ENCODE assay signal across 8 cellular contexts in genomic region chr3:151305081-151305777, GRCh38. TPM values are rescaled to one million over a fixed set of nuclear protein-coding genes. Genes with fewer than 3 reads are reported as not detected.
DNase-seq lines count a peak whose midpoint lies in the region; ATAC-seq and TF ChIP-seq lines count a peak whose summit lies in the region.

No MANE protein-coding gene starts in this region.

- no peak overlapping the region for H3K4me3 ChIP-seq in GM23338
- H3K4me3 ChIP-seq in RWPE2 (ENCODE audit: severe bottlenecking), result peak overlapping the region; percentile 4
- no peak overlapping the region for H3K4me3 ChIP-seq in neuronal stem cell (ENCODE audit: low read length in 2 of 2)

- no peaks in the 10 kb centered on the region for H3K79me1 ChIP-seq in neuronal stem cell (ENCODE audit: low read depth, low read length)

- H4K91ac ChIP-seq in neuronal stem cell (ENCODE audit: low read depth, low read length, poor library complexity), result no peak overlapping the region

- H4K20me1 ChIP-seq in GM23338 (replicated peaks; ENCODE audit: insufficient read depth), result no peaks in the 10 kb centered on the region

- no CpG with 5 or more reads among the region's 7 CpGs for WGBS in neuronal stem cell (ENCODE audit: extremely low coverage in 2 of 2, insufficient read length in 2 of 2, insufficient replicate concordance in 1 of 2), 2 donors

- no peaks in the 10 kb centered on the region for H3K36me3 Mint-ChIP-seq in GM23338 (ENCODE audit: low read depth)

- no peaks in the 10 kb centered on the region for H3K9me3 Mint-ChIP-seq in GM23338

- H3K4me2 ChIP-seq in GM23338 (0 out of 2 replicates have a peak overlapping the region, but pooled peaks have one; percentile 5), neuronal stem cell (ENCODE audit: insufficient read depth, low read length, poor library complexity, severe bottlenecking) (no peak overlapping the region)

- TF ChIP-seq CTCF in GM23338 (conservative IDR thresholded peaks at IDR 0.05; ENCODE audit: low read depth in 2 of 2) (peak in 1 of 2 experiments; percentile 53; a peak in 2 of 4 replicates), RWPE2 (IDR thresholded peaks at IDR 0.05; ENCODE audit: poor library complexity, severe bottlenecking) (peak; percentile 29)

- H2AK5ac ChIP-seq in neuronal stem cell (ENCODE audit: low read depth, low read length), result no peak overlapping the region

- H3K9me2 ChIP-seq in GM23338 (ENCODE audit: insufficient read depth), result no peaks in the 10 kb centered on the region

- H3K9ac ChIP-seq in neuronal stem cell (ENCODE audit: low read depth, low read length, poor library complexity), result peak overlapping the region; percentile 25

- no peaks in the 10 kb centered on the region for H3K79me2 ChIP-seq in GM23338 (replicated peaks; ENCODE audit: insufficient read depth)

- no peaks in the 10 kb centered on the region for H3K27me3 ChIP-seq in GM23338 (ENCODE audit: insufficient read depth)
- no peaks in the 10 kb centered on the region for H3K27me3 ChIP-seq in RWPE2 (ENCODE audit: insufficient read depth, poor library complexity, severe bottlenecking)
- H3K27me3 ChIP-seq in neuronal stem cell (ENCODE audit: control insufficient read depth in 3 of 3, insufficient read depth in 3 of 3, low read depth in 1 of 3, low read length in 3 of 3), result no peaks in the 10 kb centered on the region

- no peak overlapping the region for H3K23ac ChIP-seq in neuronal stem cell (ENCODE audit: low read depth, low read length, poor library complexity)

- H3K4me1 Mint-ChIP-seq in GM23338, result peaks cover 60% of the 10 kb centered on the region

- no peaks in the 10 kb centered on the region for H3K9me3 ChIP-seq in RWPE2 (ENCODE audit: severe bottlenecking)
- H3K9me3 ChIP-seq in neuronal stem cell (replicated peaks in 1 of 2; ENCODE audit: control insufficient read depth in 2 of 2, insufficient read depth in 1 of 2, low read depth in 1 of 2, low read length in 2 of 2), result no peaks in the 10 kb centered on the region

- no peak overlapping the region for H2BK120ac ChIP-seq in neuronal stem cell (ENCODE audit: low read depth, low read length)

- H2BK12ac ChIP-seq in neuronal stem cell (ENCODE audit: low read length), result no peak overlapping the region

- peak overlapping the region; percentile 72; the same call in 1 of the 2 replicates for H3K27ac Mint-ChIP-seq in GM23338

- H3K18ac ChIP-seq in neuronal stem cell (ENCODE audit: low read length), result peak overlapping the region; percentile 46

- peak; percentile 92 for ATAC-seq in GM23338
- peak; percentile 78 for ATAC-seq in RWPE2 (ENCODE audit: low read depth)
- ATAC-seq in GM21723 (IDR thresholded peaks at IDR 0.05; ENCODE audit: unreplicated experiment), result no peak

- no peaks in the 10 kb centered on the region for H3F3A ChIP-seq in GM23338 (replicated peaks; ENCODE audit: low read depth)

- peak; percentile 93 for DNase-seq in GM23338 (ENCODE audit: low spot score)
- peak; percentile 92 for DNase-seq in RWPE2 (ENCODE audit: low spot score)
- peak; percentile 38 for DNase-seq in epidermal melanocyte (ENCODE audit: insufficient read length, low spot score)
- no peak for DNase-seq in neuronal stem cell (ENCODE audit: low spot score)
- no peak for DNase-seq in Kasumi-1 (lab: John Stamatoyannopoulos, UW)
- DNase-seq in cerebellar nuclear complex (lab: John Stamatoyannopoulos, UW), result no peak
- DNase-seq in NCI-H748 (lab: John Stamatoyannopoulos, UW; ENCODE audit: unreplicated experiment), result no peak

- H2BK15ac ChIP-seq in neuronal stem cell (ENCODE audit: low read length), result no peak overlapping the region

- H2BK5ac ChIP-seq in neuronal stem cell (ENCODE audit: low read length), result no peak overlapping the region

- no peak overlapping the region for H3K4ac ChIP-seq in neuronal stem cell (ENCODE audit: low read length)

- H2AFZ ChIP-seq in GM23338, result no peak overlapping the region
- H2AFZ ChIP-seq in neuronal stem cell (ENCODE audit: low read length), result no peak overlapping the region

- peak overlapping the region; percentile 23; the same call in 1 of the 3 replicates for H3K4me3 Mint-ChIP-seq in GM23338

- H4K8ac ChIP-seq in neuronal stem cell (ENCODE audit: low read depth, low read length), result no peak overlapping the region

- peak overlapping the region; percentile 61; the same call in 1 of the 2 replicates for H3K27ac ChIP-seq in GM23338 (ENCODE audit: low read depth)
- peak overlapping the region; percentile 99 for H3K27ac ChIP-seq in RWPE2 (ENCODE audit: poor library complexity, severe bottlenecking)
- H3K27ac ChIP-seq in neuronal stem cell (replicated peaks; ENCODE audit: low read length), result no peak overlapping the region

- H3K36me3 ChIP-seq in GM23338 (ENCODE audit: insufficient read depth), result no peaks in the 10 kb centered on the region
- peaks cover 69% of the 10 kb centered on the region for H3K36me3 ChIP-seq in RWPE2 (ENCODE audit: low read depth)
- H3K36me3 ChIP-seq in neuronal stem cell (replicated peaks in 1 of 2; ENCODE audit: control insufficient read depth in 2 of 2, insufficient read depth in 2 of 2, low read length in 2 of 2), result no peaks in the 10 kb centered on the region

- H3K27me3 Mint-ChIP-seq in GM23338 (ENCODE audit: insufficient read depth, low read depth, poor library complexity), result peaks cover 2% of the 10 kb centered on the region

- H3K4me1 ChIP-seq in GM23338 (ENCODE audit: insufficient read depth) (peaks cover 12% of the 10 kb centered on the region), RWPE2 (ENCODE audit: insufficient read depth, poor library complexity, severe bottlenecking) (peaks cover 84% of the 10 kb centered on the region), neuronal stem cell (ENCODE audit: control insufficient read depth in 2 of 2, insufficient read depth in 1 of 2, low read depth in 1 of 2, low read length in 2 of 2) (peaks cover 6 to 9% of the 10 kb centered on the region in 2 donors)

- no peak overlapping the region for H3K14ac ChIP-seq in neuronal stem cell (ENCODE audit: low read length)

RNA-seq across cellular contexts. Expression of gene GPR87, which starts 11.4 kb away (rescaled TPM):
- not detected in 2 replicates for total RNA-seq in GM23338 (2014; rRNA removed; shearing (Covaris generic))
- 0.21 TPM in 1 of 2 replicates, not detected in the other for polyA plus RNA-seq in GM23338 (2016; fragmentation: Nextera tagmentation; extraction: Ambion mirVana)
- 0.03 TPM for polyA plus RNA-seq in neuronal stem cell (2013, experiment 1 of 2)
- polyA plus RNA-seq in neuronal stem cell (2013, experiment 2 of 2), result not detected

RNA-seq across cellular contexts. Expression of gene P2RY13, which starts 24.1 kb away (rescaled TPM):
- total RNA-seq in GM23338 (2014; rRNA removed; shearing (Covaris generic)), result not detected in 2 replicates
- polyA plus RNA-seq in GM23338 (2016; fragmentation: Nextera tagmentation; extraction: Ambion mirVana), result 0.38 and 0.68 TPM in 2 replicates
- polyA plus RNA-seq in neuronal stem cell (2013, experiment 1 of 2), result not detected
- not detected for polyA plus RNA-seq in neuronal stem cell (2013, experiment 2 of 2)

RNA-seq across cellular contexts. Expression of gene P2RY14, which starts 26.9 kb away (rescaled TPM):
- total RNA-seq in GM23338 (2014; rRNA removed; shearing (Covaris generic)), result not detected in 2 replicates
- 0.95 and 1.2 TPM in 2 replicates for polyA plus RNA-seq in GM23338 (2016; fragmentation: Nextera tagmentation; extraction: Ambion mirVana)
- polyA plus RNA-seq in neuronal stem cell (2013, experiment 1 of 2), result not detected
- not detected for polyA plus RNA-seq in neuronal stem cell (2013, experiment 2 of 2)

Comparison
In these comparisons a context has a peak if more than half of its experiments do, and no peak if none do; other contexts are left out.
1. DNase-seq: peak in GM23338 (single experiment), RWPE2 (single experiment) and epidermal melanocyte (single experiment); none in neuronal stem cell (single experiment), Kasumi-1 (0 of 2), cerebellar nuclear complex (0 of 2) and NCI-H748 (single experiment).